Comparison of ENCODE assay signal across 9 cellular contexts in genomic region chr10:63976538-63976937, GRCh38.
DNase-seq lines count a peak whose midpoint lies in the region; ATAC-seq and TF ChIP-seq lines count a peak whose summit lies in the region.
"Had no signal": no experiment of that assay in that cellular context is flagged by ENCODE, and none has a peak within 500 bp of the region (broad histone marks: within the 10 kb centered on the region; RNA-seq: fewer than 3 reads in every experiment).

No MANE protein-coding gene starts in this region.

- no peaks in the 10 kb centered on the region for H3K36me3 Mint-ChIP-seq in activated T-helper 17 cell treated with anti-CD3 and anti-CD28 coated beads, Interleukin-2, amount 50 U/mL, for 72 hours (ENCODE audit: low read depth)
- H3K36me3 Mint-ChIP-seq: T-cell had no signal

- H4K20me1 ChIP-seq in MM.1S (ENCODE audit: insufficient read depth, low read length): no peaks in the 10 kb centered on the region

- no peaks in the 10 kb centered on the region for H3K9me3 ChIP-seq in MM.1S (replicated peaks; ENCODE audit: insufficient read depth, low read length)
- H3K9me3 ChIP-seq in iPS DF 6.9 (ENCODE audit: control insufficient read depth, insufficient read depth, low read length): no peaks in the 10 kb centered on the region

- no peak overlapping the region for H2AFZ ChIP-seq in MM.1S (ENCODE audit: low read length)

- no peak overlapping the region for H3K27ac Mint-ChIP-seq in activated T-helper 17 cell treated with anti-CD3 and anti-CD28 coated beads, Interleukin-2, amount 50 U/mL, for 72 hours
- H3K27ac Mint-ChIP-seq: T-cell had no signal

- no CpG with 5 or more reads among the region's 5 CpGs for WGBS in iPS DF 6.9 (ENCODE audit: insufficient coverage, insufficient read length)

- no peak overlapping the region for H3K4me3 ChIP-seq in MM.1S (ENCODE audit: low read length)
- no peak overlapping the region for H3K4me3 ChIP-seq in iPS DF 6.9 (ENCODE audit: low read length)

- peak; percentile 81 for ATAC-seq in HG02610 (IDR thresholded peaks at IDR 0.05; ENCODE audit: unreplicated experiment)
- ATAC-seq in activated T-helper 17 cell treated with anti-CD3 and anti-CD28 coated beads, Interleukin-2, amount 50 U/mL, for 72 hours (replicated peaks): peak; percentile 73

- in situ Hi-C loops in GM13977 (cut with MboI; ENCODE audit: low pct_unique_long_range_greater_than_20kb, low sequenced_read_pairs, unreplicated experiment): no loop called here

- H3K27ac ChIP-seq in MM.1S (ENCODE audit: low read length) (no peak overlapping the region), iPS DF 6.9 (ENCODE audit: low read length) (no peak overlapping the region)

- no peaks in the 10 kb centered on the region for H3F3A ChIP-seq in MM.1S (ENCODE audit: insufficient read depth, low read length)

- H3K9ac ChIP-seq in MM.1S (ENCODE audit: low read length): no peak overlapping the region

- H3K36me3 ChIP-seq in MM.1S (replicated peaks; ENCODE audit: insufficient read depth, low read length) (no peaks in the 10 kb centered on the region), iPS DF 6.9 (ENCODE audit: control insufficient read depth, insufficient read depth, low read length) (no peaks in the 10 kb centered on the region; the same call in 1 of the 2 replicates)

- no peaks in the 10 kb centered on the region for H3K9me3 Mint-ChIP-seq in activated T-helper 17 cell treated with anti-CD3 and anti-CD28 coated beads, Interleukin-2, amount 50 U/mL, for 72 hours
- H3K9me3 Mint-ChIP-seq: T-cell had no signal

- no peaks in the 10 kb centered on the region for H3K4me1 Mint-ChIP-seq in activated T-helper 17 cell treated with anti-CD3 and anti-CD28 coated beads, Interleukin-2, amount 50 U/mL, for 72 hours
- H3K4me1 Mint-ChIP-seq: T-cell had no signal

- H3K4me2 ChIP-seq in MM.1S (ENCODE audit: low read depth, low read length): no peak overlapping the region

- H3K4me1 ChIP-seq in MM.1S (ENCODE audit: low read length) (no peaks in the 10 kb centered on the region), iPS DF 6.9 (ENCODE audit: control insufficient read depth, insufficient read depth, low read length) (no peaks in the 10 kb centered on the region)

- no peak overlapping the region for H3K4me3 Mint-ChIP-seq in activated T-helper 17 cell treated with anti-CD3 and anti-CD28 coated beads, Interleukin-2, amount 50 U/mL, for 72 hours
- H3K4me3 Mint-ChIP-seq: T-cell had no signal

- DNase-seq in AML-193 (lab: John Stamatoyannopoulos, UW) (peak; percentile 13 to 34), GM13977 (ENCODE audit: low spot score) (peak; percentile 75), MM.1S (peak; percentile 61), iPS DF 6.9 (ENCODE audit: low read depth, low spot score) (peak; percentile 50)
- DNase-seq in stimulated activated CD4-positive, alpha-beta T cell treated with anti-CD3 and anti-CD28 coated beads, TNF-alpha, amount 100 ng/mL, for 24 hours (ENCODE audit: low read depth in 3 of 3): peak in 2 of 3 experiments; percentile 2 to 45
- DNase-seq in central memory CD4-positive, alpha-beta T cell: no peak

- H3K27me3 ChIP-seq in MM.1S (replicated peaks; ENCODE audit: insufficient read depth, low read length) (no peaks in the 10 kb centered on the region), iPS DF 6.9 (ENCODE audit: control insufficient read depth, insufficient read depth, low read length) (no peaks in the 10 kb centered on the region)

- TF ChIP-seq CTCF in GM13977 (IDR thresholded peaks at IDR 0.05; ENCODE audit: extremely low read depth, insufficient read depth, missing control alignments) (peak; percentile 69), MM.1S (IDR thresholded peaks at IDR 0.05; ENCODE audit: low read length) (peak; percentile 59)

- H3K27me3 Mint-ChIP-seq in activated T-helper 17 cell treated with anti-CD3 and anti-CD28 coated beads, Interleukin-2, amount 50 U/mL, for 72 hours: no peaks in the 10 kb centered on the region

- H3K9me2 ChIP-seq in MM.1S (replicated peaks; ENCODE audit: insufficient read depth, low read length): no peaks in the 10 kb centered on the region

- H3K79me2 ChIP-seq in MM.1S (ENCODE audit: low read length): no peaks in the 10 kb centered on the region
